ENCODE assay signal across 6 cellular contexts in genomic region chr4:107518076-107518475, GRCh38.
"Had no signal": no experiment of that assay in that cellular context is flagged by ENCODE, and none has a peak within 500 bp of the region (broad histone marks: within the 10 kb centered on the region; RNA-seq: fewer than 3 reads in every experiment).

No MANE protein-coding gene starts in this region.

- DNase-seq: H9, HCEC 1CT had no signal

- H3K4me3 Mint-ChIP-seq: GM23338, H9, IgD-negative memory B cell had no signal

- H3K27ac ChIP-seq: HL-60 had no signal

- H3K27ac Mint-ChIP-seq: GM23338, H9, IgD-negative memory B cell had no signal

- H3K36me3 Mint-ChIP-seq: IgD-negative memory B cell had no signal

- ATAC-seq: GM23338, HepG2 had no signal

- H3K4me1 Mint-ChIP-seq: GM23338, H9, IgD-negative memory B cell had no signal

- H3K4me3 ChIP-seq: GM23338 had no signal
